Comparison of ENCODE assay signal across 11 cellular contexts in the genomic region with DNA sequence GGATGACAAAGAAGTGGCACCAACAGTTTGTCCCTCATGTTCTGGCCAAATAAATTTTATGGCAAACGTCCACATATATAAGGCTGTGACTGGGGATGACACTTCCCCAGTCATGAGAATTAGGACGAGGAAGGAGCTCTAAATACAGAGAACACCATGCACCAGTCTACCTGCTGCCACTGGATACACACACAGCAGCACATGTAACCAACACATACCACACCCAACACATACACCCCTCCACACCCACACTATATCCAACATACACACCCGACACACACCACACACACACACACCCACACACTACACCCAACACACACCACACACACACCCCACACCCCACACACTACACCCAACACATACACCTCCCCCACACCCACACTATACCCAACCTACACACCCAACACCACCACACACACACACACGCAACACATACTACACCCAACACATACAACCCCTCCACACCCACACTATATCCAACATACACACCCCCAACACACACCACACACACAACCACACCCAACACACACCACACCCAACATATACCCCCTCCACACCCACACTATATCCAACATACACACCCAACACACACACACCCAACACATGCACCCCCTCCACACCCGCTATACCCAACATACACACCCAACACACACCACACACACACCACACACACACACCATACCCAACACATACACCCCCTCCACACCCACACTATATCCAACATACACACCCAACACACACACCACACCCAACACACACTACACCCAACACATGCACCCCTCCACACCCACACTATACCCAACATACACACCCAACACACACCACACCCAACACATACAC.
A peak's percentile ranks its signal among the peaks of the same experiment; 100 is the strongest.
DNase-seq lines count a peak whose midpoint lies in the region; ATAC-seq and TF ChIP-seq lines count a peak whose summit lies in the region.
"Had no signal": no experiment of that assay in that cellular context is flagged by ENCODE, and none has a peak within 500 bp of the region (broad histone marks: within the 10 kb centered on the region; RNA-seq: fewer than 3 reads in every experiment).

No MANE protein-coding gene starts in this region.

- peak overlapping the region; percentile 43; the same call in 1 of the 2 replicates for H3K27ac Mint-ChIP-seq in WTC11

- ATAC-seq in GM18519 (IDR thresholded peaks at IDR 0.05; ENCODE audit: low FRiP score, unreplicated experiment): peak; percentile 7
- ATAC-seq in HG02588 (IDR thresholded peaks at IDR 0.05; ENCODE audit: unreplicated experiment): peak; percentile 31
- no peak for ATAC-seq in WTC11

- H3K4me3 ChIP-seq in muscle layer of duodenum (ENCODE audit: low read depth in 1 of 2, low read length in 2 of 2): no peak overlapping the region
- H3K4me3 ChIP-seq in brain microvascular endothelial cell (ENCODE audit: low read depth, low read length): no peak overlapping the region
- H3K4me3 ChIP-seq in BE2C (ENCODE audit: low read depth, low read length): no peak overlapping the region
- H3K4me3 ChIP-seq: GM23248 had no signal

- H3K4me1 ChIP-seq in muscle layer of duodenum (ENCODE audit: control insufficient read depth in 1 of 2, insufficient read depth in 2 of 2, low read length in 2 of 2) (peaks cover 17 to 19% of the 10 kb centered on the region in 2 donors), BE2C (peaks cover 5% of the 10 kb centered on the region; the same call in 1 of the 2 replicates)

- TF ChIP-seq CTCF in WTC11 (IDR thresholded peaks at IDR 0.05) (no peak), brain microvascular endothelial cell (IDR thresholded peaks at IDR 0.05; ENCODE audit: low read depth, low read length, missing control alignments) (no peak), BE2C (IDR thresholded peaks at IDR 0.05; ENCODE audit: low read depth, low read length) (no peak)

- H3K4me1 Mint-ChIP-seq in WTC11: peaks cover 32% of the 10 kb centered on the region

- H3K36me3 ChIP-seq in muscle layer of duodenum (ENCODE audit: control insufficient read depth in 1 of 2, insufficient read depth in 2 of 2, low read length in 2 of 2) (peaks cover 0 to 6% of the 10 kb centered on the region in 2 donors), brain microvascular endothelial cell (replicated peaks) (peaks cover 10% of the 10 kb centered on the region), BE2C (no peaks in the 10 kb centered on the region)

- DNase-seq in WTC11 (ENCODE audit: low spot score): no peak
- DNase-seq in activated CD4-positive, alpha-beta T cell treated with anti-CD3 and anti-CD28 coated beads, Interleukin-2, amount 50 U/mL, for 1 hour: no peak
- no peak for DNase-seq in brain microvascular endothelial cell
- DNase-seq in BE2C: no peak
- no peak for DNase-seq in AG20443 (ENCODE audit: low spot score)
- DNase-seq: GM23248, kidney glomerular epithelial cell, NCI-H1048 had no signal

- CTCF ChIA-PET in WTC11 (lab: Charles Lee): no interaction called here

- no peaks in the 10 kb centered on the region for H3K9me3 Mint-ChIP-seq in WTC11

- H3K4me3 Mint-ChIP-seq in WTC11: no peak overlapping the region

- peak overlapping the region; percentile 10 for H3K27ac ChIP-seq in muscle layer of duodenum (ENCODE audit: low read length)
- no peak overlapping the region for H3K27ac ChIP-seq in brain microvascular endothelial cell
- H3K27ac ChIP-seq: GM23248 had no signal

- H3K27me3 ChIP-seq in muscle layer of duodenum (ENCODE audit: low read depth, low read length): no peaks in the 10 kb centered on the region
- no peaks in the 10 kb centered on the region for H3K27me3 ChIP-seq in brain microvascular endothelial cell (replicated peaks)
- no peaks in the 10 kb centered on the region for H3K27me3 ChIP-seq in BE2C

- in situ Hi-C loops in brain microvascular endothelial cell (cut with HindIII; ENCODE audit: low pct_ligation_motif_present, low sequenced_read_pairs): no loop called here

- POLR2A ChIA-PET in WTC11 (lab: Charles Lee): no interaction called here

- no peaks in the 10 kb centered on the region for H3K9me3 ChIP-seq in muscle layer of duodenum (ENCODE audit: control insufficient read depth in 1 of 2, low read length in 2 of 2)
- H3K9me3 ChIP-seq in BE2C: no peaks in the 10 kb centered on the region

- no peaks in the 10 kb centered on the region for H3K36me3 Mint-ChIP-seq in WTC11

- H3K27me3 Mint-ChIP-seq in WTC11 (ENCODE audit: low read depth): no peaks in the 10 kb centered on the region

TF ChIP-seq in WTC11, 78 proteins besides CTCF, POLR2A, EP300 and RAD21:
- TF ChIP-seq PRRX2 (CRISPR knock-in tag; IDR thresholded peaks at IDR 0.05) (no peak), IRF2 (CRISPR knock-in tag; IDR thresholded peaks at IDR 0.05; ENCODE audit: borderline replicate concordance, low read depth) (no peak), ELF4 (CRISPR knock-in tag; IDR thresholded peaks at IDR 0.05; ENCODE audit: low read depth) (no peak), NR3C1 (CRISPR knock-in tag; conservative IDR thresholded peaks at IDR 0.05; ENCODE audit: low read depth) (no peak), ZNF138 (CRISPR knock-in tag; conservative IDR thresholded peaks at IDR 0.05) (no peak), TP53 (CRISPR knock-in tag; IDR thresholded peaks at IDR 0.05) (no peak), GTF2I (CRISPR knock-in tag; conservative IDR thresholded peaks at IDR 0.05) (no peak)
- TF ChIP-seq, protein P1, sequence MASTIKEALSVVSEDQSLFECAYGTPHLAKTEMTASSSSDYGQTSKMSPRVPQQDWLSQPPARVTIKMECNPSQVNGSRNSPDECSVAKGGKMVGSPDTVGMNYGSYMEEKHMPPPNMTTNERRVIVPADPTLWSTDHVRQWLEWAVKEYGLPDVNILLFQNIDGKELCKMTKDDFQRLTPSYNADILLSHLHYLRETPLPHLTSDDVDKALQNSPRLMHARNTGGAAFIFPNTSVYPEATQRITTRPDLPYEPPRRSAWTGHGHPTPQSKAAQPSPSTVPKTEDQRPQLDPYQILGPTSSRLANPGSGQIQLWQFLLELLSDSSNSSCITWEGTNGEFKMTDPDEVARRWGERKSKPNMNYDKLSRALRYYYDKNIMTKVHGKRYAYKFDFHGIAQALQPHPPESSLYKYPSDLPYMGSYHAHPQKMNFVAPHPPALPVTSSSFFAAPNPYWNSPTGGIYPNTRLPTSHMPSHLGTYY (CRISPR knock-in tag; IDR thresholded peaks at IDR 0.05): no peak
- TF ChIP-seq, protein P2, sequence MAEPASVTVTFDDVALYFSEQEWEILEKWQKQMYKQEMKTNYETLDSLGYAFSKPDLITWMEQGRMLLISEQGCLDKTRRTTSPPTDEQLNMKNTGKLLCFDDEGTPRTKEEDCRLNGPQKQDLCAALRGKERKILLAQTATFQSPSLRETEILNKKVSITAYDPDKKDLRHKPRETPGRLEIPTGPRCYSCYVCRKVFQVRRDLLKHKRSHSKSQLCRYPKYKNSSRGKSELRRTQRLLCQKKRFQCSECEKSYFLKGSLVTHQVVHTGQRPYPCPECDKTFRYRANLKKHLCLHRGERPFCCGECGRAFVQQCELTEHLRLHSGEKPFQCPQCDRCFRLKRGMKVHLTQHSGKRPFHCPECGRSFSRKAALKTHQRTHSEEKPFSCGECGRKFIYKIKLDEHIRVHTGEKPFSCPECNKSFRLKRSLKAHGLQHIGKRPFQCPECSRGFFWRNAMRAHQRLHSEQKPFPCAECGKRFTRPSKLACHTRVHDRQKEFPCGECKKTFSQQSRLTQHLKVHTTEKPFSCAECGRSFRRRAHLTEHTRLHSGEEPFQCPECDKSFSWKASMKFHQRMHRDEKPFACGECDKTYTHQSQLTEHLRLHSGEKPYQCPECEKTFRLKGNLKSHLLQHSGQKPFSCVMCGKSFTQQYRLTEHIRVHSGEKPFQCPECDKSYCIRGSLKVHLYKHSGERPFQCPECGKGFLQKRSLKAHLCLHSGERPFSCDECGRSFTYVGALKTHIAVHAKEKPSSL (CRISPR knock-in tag; conservative IDR thresholded peaks at IDR 0.05): no peak
- TF ChIP-seq, protein P3, sequence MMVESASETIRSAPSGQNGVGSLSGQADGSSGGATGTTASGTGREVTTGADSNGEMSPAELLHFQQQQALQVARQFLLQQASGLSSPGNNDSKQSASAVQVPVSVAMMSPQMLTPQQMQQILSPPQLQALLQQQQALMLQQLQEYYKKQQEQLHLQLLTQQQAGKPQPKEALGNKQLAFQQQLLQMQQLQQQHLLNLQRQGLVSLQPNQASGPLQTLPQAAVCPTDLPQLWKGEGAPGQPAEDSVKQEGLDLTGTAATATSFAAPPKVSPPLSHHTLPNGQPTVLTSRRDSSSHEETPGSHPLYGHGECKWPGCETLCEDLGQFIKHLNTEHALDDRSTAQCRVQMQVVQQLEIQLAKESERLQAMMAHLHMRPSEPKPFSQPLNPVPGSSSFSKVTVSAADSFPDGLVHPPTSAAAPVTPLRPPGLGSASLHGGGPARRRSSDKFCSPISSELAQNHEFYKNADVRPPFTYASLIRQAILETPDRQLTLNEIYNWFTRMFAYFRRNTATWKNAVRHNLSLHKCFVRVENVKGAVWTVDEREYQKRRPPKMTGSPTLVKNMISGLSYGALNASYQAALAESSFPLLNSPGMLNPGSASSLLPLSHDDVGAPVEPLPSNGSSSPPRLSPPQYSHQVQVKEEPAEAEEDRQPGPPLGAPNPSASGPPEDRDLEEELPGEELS (CRISPR knock-in tag; IDR thresholded peaks at IDR 0.05): no peak
- TF ChIP-seq, protein P4, sequence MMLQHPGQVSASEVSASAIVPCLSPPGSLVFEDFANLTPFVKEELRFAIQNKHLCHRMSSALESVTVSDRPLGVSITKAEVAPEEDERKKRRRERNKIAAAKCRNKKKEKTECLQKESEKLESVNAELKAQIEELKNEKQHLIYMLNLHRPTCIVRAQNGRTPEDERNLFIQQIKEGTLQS (CRISPR knock-in tag; conservative IDR thresholded peaks at IDR 0.05): no peak
